14 cellular contexts compared by ENCODE assay signal in genomic region chr2:158202151-158202778, GRCh38.
DNase-seq lines count a peak whose midpoint lies in the region; ATAC-seq, FAIRE-seq and TF ChIP-seq lines count a peak whose summit lies in the region.
"Had no signal": no experiment of that assay in that cellular context is flagged by ENCODE, and none has a peak within 500 bp of the region (broad histone marks: within the 10 kb centered on the region; RNA-seq: fewer than 3 reads in every experiment).

No MANE protein-coding gene starts in this region.

- no peaks in the 10 kb centered on the region for H3K36me3 ChIP-seq in breast epithelium
- no peaks in the 10 kb centered on the region for H3K36me3 ChIP-seq in PC-3 (ENCODE audit: low read depth, low read length)

- no peak overlapping the region for H2AFZ ChIP-seq in PC-3 (ENCODE audit: low read length)

- H3K4me1 ChIP-seq in breast epithelium (no peaks in the 10 kb centered on the region), PC-3 (ENCODE audit: insufficient read depth, low read length) (peaks cover 11% of the 10 kb centered on the region)

- no peak overlapping the region for H3K4me3 ChIP-seq in breast epithelium
- H3K4me3 ChIP-seq in PC-3 (ENCODE audit: low read length): no peak overlapping the region
- no peak overlapping the region for H3K4me3 ChIP-seq in epithelial cell of esophagus (ENCODE audit: low read length)
- no peak overlapping the region for H3K4me3 ChIP-seq in lower leg skin (ENCODE audit: low read depth, poor library complexity, severe bottlenecking)

- no peaks in the 10 kb centered on the region for H3K27me3 ChIP-seq in breast epithelium
- no peaks in the 10 kb centered on the region for H3K27me3 ChIP-seq in PC-3 (ENCODE audit: low read length)

- H3F3A ChIP-seq in PC-3 (ENCODE audit: low read length, unreplicated experiment): no peaks in the 10 kb centered on the region

- CTCF ChIA-PET in MCF 10A (lab: Yijun Ruan, JAX) (interaction anchor here (0.6 to 1.7 kb wide), 4 partner anchors 22 to 484 kb away, joined by 3 to 6 read pairs (median 4); partner anchors contain the start of gene CCDC148), PC-3 (lab: Charles Lee) (no interaction called here)

- POLR2A ChIA-PET in MCF 10A (lab: Yijun Ruan, JAX) (interaction anchor here (0.6 to 1.7 kb wide), 3 partner anchors 12 to 268 kb away, joined by 3 to 8 read pairs (median 3); no protein-coding TSS in a partner anchor), PC-3 (lab: Charles Lee; ENCODE audit: unreplicated experiment) (no interaction called here)

- H3K27me3 Mint-ChIP-seq in MCF 10A (ENCODE audit: insufficient read depth, unreplicated experiment): no peaks in the 10 kb centered on the region

- no peak overlapping the region for H3K9ac ChIP-seq in PC-3 (ENCODE audit: low read length)

- peak; percentile 50 for DNase-seq in MCF 10A (ENCODE audit: unreplicated experiment)
- no peak for DNase-seq in breast epithelium (ENCODE audit: low spot score in 2 of 2)
- peak; percentile 47 for DNase-seq in PC-3
- DNase-seq in epithelial cell of esophagus (ENCODE audit: low read depth): peak; percentile 58
- peak; percentile 36 for DNase-seq in urothelium cell line (ENCODE audit: low spot score)
- no peak for DNase-seq in lower leg skin (ENCODE audit: low spot score in 2 of 2)
- DNase-seq in CD1c-positive myeloid dendritic cell (ENCODE audit: extremely low spot score): no peak
- DNase-seq: activated naive CD4-positive, alpha-beta T cell treated with anti-CD3 and anti-CD28 coated beads, Interleukin-2, amount 10 ng/mL, durations not matched to agents 7 days and 5 days; naive thymus-derived CD4-positive, alpha-beta T cell; right cardiac atrium; stimulated activated naive CD8-positive, alpha-beta T cell treated with anti-CD3 and anti-CD28 coated beads, Interleukin-15, Interleukin-2, amounts not matched to agents 100 U/mL and 50 U/mL, for 24 hours had no signal

- no TSS peak for BruUV-seq in MCF 10A (replicated peaks; lab: Mats Ljungman, UMichigan)
- BruUV-seq in PC-3 (replicated peaks; lab: Mats Ljungman, UMichigan): no TSS peak

- TF ChIP-seq CTCF in MCF 10A (IDR thresholded peaks at IDR 0.05; ENCODE audit: unreplicated experiment): no peak
- no peak for TF ChIP-seq CTCF in breast epithelium (IDR thresholded peaks at IDR 0.05)
- no peak for TF ChIP-seq CTCF in PC-3 (conservative IDR thresholded peaks at IDR 0.05; ENCODE audit: low read depth, low read length)
- no peak for TF ChIP-seq CTCF in epithelial cell of esophagus (IDR thresholded peaks at IDR 0.05; ENCODE audit: insufficient read depth, low read depth, low read length, missing control alignments)
- TF ChIP-seq CTCF in lower leg skin (IDR thresholded peaks at IDR 0.05): no peak

- H3K4me3 Mint-ChIP-seq in MCF 10A (ENCODE audit: unreplicated experiment): no peak overlapping the region
- H3K4me3 Mint-ChIP-seq: activated naive CD4-positive, alpha-beta T cell treated with anti-CD3 and anti-CD28 coated beads, Interleukin-2, amount 10 ng/mL, durations not matched to agents 7 days and 5 days; naive thymus-derived CD4-positive, alpha-beta T cell had no signal

- H4K20me1 ChIP-seq in PC-3 (ENCODE audit: low read length): no peaks in the 10 kb centered on the region

- no peak overlapping the region for H3K27ac Mint-ChIP-seq in MCF 10A (ENCODE audit: low read depth, unreplicated experiment)
- H3K27ac Mint-ChIP-seq: activated naive CD4-positive, alpha-beta T cell treated with anti-CD3 and anti-CD28 coated beads, Interleukin-2, amount 10 ng/mL, durations not matched to agents 7 days and 5 days; naive thymus-derived CD4-positive, alpha-beta T cell had no signal

- no peaks in the 10 kb centered on the region for H3K9me2 ChIP-seq in PC-3 (replicated peaks; ENCODE audit: low read length)

- FAIRE-seq in urothelium cell line (lab: Jason Lieb, UNC): no peak
- FAIRE-seq: colon, TTC549 had no signal

- WGBS in lower leg skin, 2 donors: 46 to 54% methylated on average over 6 of the region's 6 CpGs

- peak; percentile 22; the same call in 1 of the 2 replicates for ATAC-seq in PC-3
- no peak for ATAC-seq in HG02798 (IDR thresholded peaks at IDR 0.05; ENCODE audit: poor library complexity, unreplicated experiment)
- ATAC-seq: naive thymus-derived CD4-positive, alpha-beta T cell; right cardiac atrium; stimulated activated naive CD8-positive, alpha-beta T cell treated with anti-CD3 and anti-CD28 coated beads, Interleukin-15, Interleukin-2, amounts not matched to agents 100 U/mL and 50 U/mL, for 24 hours had no signal

- intact Hi-C loops in MCF 10A (cut with micrococcal nuclease) (no loop called here), breast epithelium (cut with DNase I; ENCODE audit: low total_unique reads) (no loop called here), PC-3 (cut with micrococcal nuclease) (no loop called here), lower leg skin (cut with DNase I; ENCODE audit: low total_unique reads) (no loop called here)

- no peaks in the 10 kb centered on the region for H3K9me3 ChIP-seq in breast epithelium
- H3K9me3 ChIP-seq in PC-3 (ENCODE audit: low read length): no peaks in the 10 kb centered on the region

- peak overlapping the region; percentile 11; the same call in 1 of the 2 replicates for H3K4me2 ChIP-seq in PC-3 (ENCODE audit: low read length)

- no peaks in the 10 kb centered on the region for H3K9me3 Mint-ChIP-seq in MCF 10A (ENCODE audit: unreplicated experiment)
- H3K9me3 Mint-ChIP-seq: activated naive CD4-positive, alpha-beta T cell treated with anti-CD3 and anti-CD28 coated beads, Interleukin-2, amount 10 ng/mL, durations not matched to agents 7 days and 5 days had no signal

- TF ChIP-seq POLR2A in breast epithelium (IDR thresholded peaks at IDR 0.05) (no peak), lower leg skin (IDR thresholded peaks at IDR 0.05) (no peak)

- H3K79me2 ChIP-seq in PC-3 (ENCODE audit: low read length): no peaks in the 10 kb centered on the region

- H3K36me3 Mint-ChIP-seq in MCF 10A (ENCODE audit: insufficient read depth, unreplicated experiment): no peaks in the 10 kb centered on the region
- H3K36me3 Mint-ChIP-seq: activated naive CD4-positive, alpha-beta T cell treated with anti-CD3 and anti-CD28 coated beads, Interleukin-2, amount 10 ng/mL, durations not matched to agents 7 days and 5 days; naive thymus-derived CD4-positive, alpha-beta T cell had no signal

- H3K4me1 Mint-ChIP-seq in MCF 10A (ENCODE audit: insufficient read depth, unreplicated experiment): peaks cover 36% of the 10 kb centered on the region
- H3K4me1 Mint-ChIP-seq: activated naive CD4-positive, alpha-beta T cell treated with anti-CD3 and anti-CD28 coated beads, Interleukin-2, amount 10 ng/mL, durations not matched to agents 7 days and 5 days; naive thymus-derived CD4-positive, alpha-beta T cell had no signal

- H3K27ac ChIP-seq in breast epithelium: no peak overlapping the region
- no peak overlapping the region for H3K27ac ChIP-seq in PC-3 (ENCODE audit: low read length)

Comparison
In these comparisons a context has a peak if more than half of its experiments do, and no peak if none do; other contexts are left out.
1. DNase-seq: peak in MCF 10A (single experiment), PC-3 (single experiment), epithelial cell of esophagus (single experiment) and urothelium cell line (single experiment); none in breast epithelium (0 of 2), lower leg skin (0 of 2) and CD1c-positive myeloid dendritic cell (single experiment).